Comparison of ENCODE assay signal across 8 cellular contexts in the genomic region with DNA sequence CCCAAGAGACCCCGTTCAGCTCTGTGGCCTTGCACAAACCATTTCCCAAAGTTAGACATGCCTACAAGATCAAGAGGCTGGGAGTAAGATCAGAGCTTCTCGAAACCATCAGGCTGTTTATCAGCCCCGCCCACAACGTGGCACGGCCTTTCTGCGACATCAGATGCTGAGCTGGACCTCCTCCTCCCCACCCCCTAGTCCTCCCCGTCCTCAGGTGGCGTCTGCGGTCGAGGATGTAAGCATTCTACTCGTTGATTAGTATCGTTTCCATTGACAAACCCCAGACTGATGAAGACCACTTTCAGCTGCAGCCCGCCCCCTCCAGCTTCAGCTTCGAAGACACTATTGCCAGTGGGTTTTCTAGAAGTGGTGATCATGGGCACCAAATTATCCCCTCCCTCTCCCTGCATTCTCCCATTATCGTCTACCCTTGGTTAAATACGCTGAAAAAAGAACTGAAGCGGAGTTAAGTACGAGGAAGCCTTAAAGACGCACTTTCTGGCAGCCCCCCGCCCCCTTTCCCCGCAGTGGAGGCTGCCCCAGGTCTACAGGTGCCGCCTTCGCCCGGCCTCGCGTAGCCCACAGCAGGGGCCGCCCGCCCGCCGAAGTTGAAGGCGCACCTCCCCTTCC. TPM values are rescaled to one million over a fixed set of nuclear protein-coding genes. Genes with fewer than 3 reads are reported as not detected.
A peak's percentile ranks its signal among the peaks of the same experiment; 100 is the strongest.
DNase-seq lines count a peak whose midpoint lies in the region; ATAC-seq and TF ChIP-seq lines count a peak whose summit lies in the region.

No MANE protein-coding gene starts in this region.

- H3K4me3 ChIP-seq in BLaER1: peak overlapping the region; percentile 77
- H3K4me3 ChIP-seq in brain microvascular endothelial cell (ENCODE audit: low read depth, low read length): peak overlapping the region; percentile 84
- H3K4me3 ChIP-seq in spleen: peak overlapping the region; percentile 60 to 86 (median 75)

- TF ChIP-seq POLR2A in spleen (IDR thresholded peaks at IDR 0.05): no peak

- H3K27me3 ChIP-seq in BLaER1: peaks cover 54% of the 10 kb centered on the region
- H3K27me3 ChIP-seq in brain microvascular endothelial cell (replicated peaks): no peaks in the 10 kb centered on the region
- H3K27me3 ChIP-seq in spleen (replicated peaks in 1 of 7): peaks cover 2 to 78% (median 23%) of the 10 kb centered on the region in 7 donors

- peak overlapping the region; percentile 43 for H3K9ac ChIP-seq in BLaER1

- peak overlapping the region; percentile 96 for H3K4me2 ChIP-seq in BLaER1

- ATAC-seq in GM19324 (IDR thresholded peaks at IDR 0.05; ENCODE audit: low FRiP score, unreplicated experiment): peak; percentile 33

- intact Hi-C loops in spleen (cut with DNase I; ENCODE audit: low total_unique reads): no loop called here

- H3K4me1 Mint-ChIP-seq in immature natural killer cell: peaks cover 6 to 10% of the 10 kb centered on the region in 2 donors

- H3K4me1 ChIP-seq in BLaER1 (peaks cover 17% of the 10 kb centered on the region), spleen (peaks cover 5 to 28% (median 24%) of the 10 kb centered on the region in 6 donors)

- no peaks in the 10 kb centered on the region for H3K9me3 ChIP-seq in BLaER1
- no peaks in the 10 kb centered on the region for H3K9me3 ChIP-seq in spleen

- H3K9me3 Mint-ChIP-seq in immature natural killer cell: peaks cover 0 to 3% (median 0%) of the 10 kb centered on the region in 6 donors

- H3K4me3 Mint-ChIP-seq in immature natural killer cell: peak overlapping the region; percentile 7 to 66 (median 60)

- H3K27ac ChIP-seq in BLaER1: no peak overlapping the region
- no peak overlapping the region for H3K27ac ChIP-seq in brain microvascular endothelial cell
- peak overlapping the region in 6 of 8 donors; percentile 76 to 85 (median 82) for H3K27ac ChIP-seq in spleen

- 2 to 3% (median 2%) methylated on average over 18 to 31 of the region's 31 CpGs for WGBS in spleen, 5 donors

- DNase-seq in NCI-H510A (lab: John Stamatoyannopoulos, UW) (peak; percentile 66), brain microvascular endothelial cell (peak; percentile 25), immature natural killer cell (no peak), spleen (no peak), NCI-H446 treated with DMSO at 0.1 percent for 48 hours (lab: John Stamatoyannopoulos, UW) (no peak), NOMO-1 treated with DMSO at 0.1 percent for 48 hours (lab: John Stamatoyannopoulos, UW; ENCODE audit: unreplicated experiment) (no peak)

- no peaks in the 10 kb centered on the region for H3K36me3 Mint-ChIP-seq in immature natural killer cell

- H3K27me3 Mint-ChIP-seq in immature natural killer cell (ENCODE audit: low read depth in 3 of 3): peaks cover 13 to 33% (median 17%) of the 10 kb centered on the region in 3 donors

- TF ChIP-seq CTCF in brain microvascular endothelial cell (IDR thresholded peaks at IDR 0.05; ENCODE audit: low read depth, low read length, missing control alignments) (no peak), spleen (IDR thresholded peaks at IDR 0.05 in 8 of 11, conservative IDR thresholded peaks at IDR 0.05 in 3 of 11) (no peak)

- H3K36me3 ChIP-seq in BLaER1 (no peaks in the 10 kb centered on the region), brain microvascular endothelial cell (replicated peaks) (no peaks in the 10 kb centered on the region), spleen (no peaks in the 10 kb centered on the region)

- H4K20me1 ChIP-seq in BLaER1: 0 out of 2 replicates have a peak, but pooled peaks cover 15% of the 10 kb centered on the region

- in situ Hi-C loops in brain microvascular endothelial cell (cut with HindIII; ENCODE audit: low pct_ligation_motif_present, low sequenced_read_pairs): no loop called here

- H3K27ac Mint-ChIP-seq in immature natural killer cell: no peak overlapping the region

RNA-seq across cellular contexts. Expression of gene PPIC, which starts 1.1 kb away (rescaled TPM):
- not detected for polyA plus RNA-seq in immature natural killer cell
- 10 to 100 TPM in 2 of 7 donors, 1 to 10 TPM in 5; 5.4 to 18.5 (median 9.3) TPM for total RNA-seq in spleen
- polyA plus RNA-seq in spleen: 1 to 10 TPM; 2.3 to 7.1 (median 5.9) TPM

RNA-seq across cellular contexts. Expression of gene PRDM6, which starts 53.6 kb away (rescaled TPM):
- polyA plus RNA-seq in immature natural killer cell: not detected
- total RNA-seq in spleen: under 1 TPM in 3 of 7 donors, not detected in 4; 0.03 to 0.72 (median 0.03) TPM
- polyA plus RNA-seq in spleen: under 1 TPM; 0.02 to 0.03 (median 0.02) TPM

Comparison
In these comparisons a context has a peak if more than half of its experiments do, and no peak if none do; other contexts are left out.
1. H3K27ac ChIP-seq: peak in spleen (6 of 8); none in BLaER1 (single experiment) and brain microvascular endothelial cell (single experiment).
2. DNase-seq: peak in NCI-H510A (single experiment) and brain microvascular endothelial cell (single experiment); none in immature natural killer cell (0 of 3), spleen (single experiment), NCI-H446 treated with DMSO at 0.1 percent for 48 hours (single experiment) and NOMO-1 treated with DMSO at 0.1 percent for 48 hours (single experiment).
3. Peak in every context shown above with its lines, with median percentiles within 50 percentile points of each other: H3K4me3 ChIP-seq.